21 cellular contexts compared by ENCODE assay signal in genomic region chr4:16758206-16758605, GRCh38.
"Had no signal": no experiment of that assay in that cellular context is flagged by ENCODE, and none has a peak within 500 bp of the region (broad histone marks: within the 10 kb centered on the region; RNA-seq: fewer than 3 reads in every experiment).

No MANE protein-coding gene starts in this region.

- DNase-seq: KBM-7, MV-4-11, NCI-H1048, NCI-H1105, NCI-H1417, NCI-H1436 treated with DMSO at 0.1 percent for 48 hours, NCI-H1694, NCI-H187 treated with DMSO at 0.1 percent for 48 hours, NCI-H2029 treated with DMSO at 0.1 percent for 48 hours, NCI-H2107, NCI-H2227 treated with DMSO at 0.1 percent for 48 hours, NCI-H446, NCI-H510A, NCI-H524 treated with DMSO at 0.1 percent for 48 hours, NCI-H69, NCI-H774, Right ventricle myocardium superior, RPMI8226, SIG-M5 had no signal

- H3K27me3 ChIP-seq: SJSA1 had no signal

- H3K9me3 ChIP-seq: SJSA1 had no signal

- H3K4me3 ChIP-seq: SJSA1, SK-N-MC had no signal

- H3K36me3 ChIP-seq: SJSA1 had no signal

- H3K27ac ChIP-seq: SJSA1, SK-N-MC had no signal
